Comparison of ENCODE assay signal across 17 cellular contexts in genomic region chr22:28279888-28280287, GRCh38.
"Had no signal": no experiment of that assay in that cellular context is flagged by ENCODE, and none has a peak within 500 bp of the region (broad histone marks: within the 10 kb centered on the region; RNA-seq: fewer than 3 reads in every experiment).

No MANE protein-coding gene starts in this region.

- H3K4me3 ChIP-seq: colonic mucosa, esophagus squamous epithelium, prostate gland, thoracic aorta, upper lobe of left lung had no signal

- H3K4me3 Mint-ChIP-seq: activated CD4-positive, alpha-beta memory T cell treated with anti-CD3 and anti-CD28 coated beads for 36 hours; activated naive CD4-positive, alpha-beta T cell treated with anti-CD3 and anti-CD28 coated beads for 36 hours; activated naive CD8-positive, alpha-beta T cell treated with anti-CD3 and anti-CD28 coated beads, Interleukin-2, amount 10 ng/mL, durations not matched to agents 7 days and 5 days; natural killer cell treated with Interleukin-12 subunit alpha and Interleukin-12 subunit beta and Interleukin-15 and Interleukin-18, amount 100 ng/mL, for 72 hours; T-helper 17 cell had no signal

- DNase-seq: activated CD4-positive, alpha-beta memory T cell treated with anti-CD3 and anti-CD28 coated beads for 36 hours; activated CD4-positive, alpha-beta T cell treated with anti-CD3 and anti-CD28 coated beads for 48 hours; activated naive CD4-positive, alpha-beta T cell treated with anti-CD3 and anti-CD28 coated beads for 36 hours; activated naive CD8-positive, alpha-beta T cell treated with anti-CD3 and anti-CD28 coated beads, Interleukin-2, amount 10 ng/mL, durations not matched to agents 7 days and 5 days; activated T-cell treated with anti-CD3 and anti-CD28 coated beads, Interleukin-2, amount 50 U/mL, for 48 hours; amygdala; colonic mucosa; esophagus squamous epithelium; stimulated activated CD4-positive, alpha-beta T cell treated with anti-CD3 and anti-CD28 coated beads, Interleukin-4, amount 100 ng/mL, for 1 hour; stimulated activated naive CD4-positive, alpha-beta T cell treated with Interleukin-2 at 50 U/mL for 16 hours; SW 1271; T-helper 17 cell; upper lobe of left lung had no signal

- H3K9me3 ChIP-seq: colonic mucosa, esophagus squamous epithelium, prostate gland, thoracic aorta, upper lobe of left lung had no signal

- ATAC-seq: natural killer cell treated with Interleukin-12 subunit alpha and Interleukin-12 subunit beta and Interleukin-15 and Interleukin-18, amount 100 ng/mL, for 72 hours; T-helper 17 cell had no signal

- H3K4me1 ChIP-seq: colonic mucosa, esophagus squamous epithelium, prostate gland had no signal

- H3K9me3 Mint-ChIP-seq: activated CD4-positive, alpha-beta memory T cell treated with anti-CD3 and anti-CD28 coated beads for 36 hours; activated naive CD4-positive, alpha-beta T cell treated with anti-CD3 and anti-CD28 coated beads for 36 hours; activated naive CD8-positive, alpha-beta T cell treated with anti-CD3 and anti-CD28 coated beads, Interleukin-2, amount 10 ng/mL, durations not matched to agents 7 days and 5 days; natural killer cell treated with Interleukin-12 subunit alpha and Interleukin-12 subunit beta and Interleukin-15 and Interleukin-18, amount 100 ng/mL, for 72 hours had no signal

- H3K27ac Mint-ChIP-seq: activated CD4-positive, alpha-beta memory T cell treated with anti-CD3 and anti-CD28 coated beads for 36 hours; activated naive CD4-positive, alpha-beta T cell treated with anti-CD3 and anti-CD28 coated beads for 36 hours; activated naive CD8-positive, alpha-beta T cell treated with anti-CD3 and anti-CD28 coated beads, Interleukin-2, amount 10 ng/mL, durations not matched to agents 7 days and 5 days; natural killer cell treated with Interleukin-12 subunit alpha and Interleukin-12 subunit beta and Interleukin-15 and Interleukin-18, amount 100 ng/mL, for 72 hours; T-helper 17 cell had no signal

- H3K36me3 ChIP-seq: colonic mucosa, esophagus squamous epithelium, prostate gland, thoracic aorta, upper lobe of left lung had no signal

- H3K27ac ChIP-seq: colonic mucosa, esophagus squamous epithelium, prostate gland, thoracic aorta, upper lobe of left lung had no signal

- H3K4me1 Mint-ChIP-seq: T-helper 17 cell had no signal

- FAIRE-seq: bronchial epithelial cell had no signal

- H3K36me3 Mint-ChIP-seq: activated CD4-positive, alpha-beta memory T cell treated with anti-CD3 and anti-CD28 coated beads for 36 hours; activated naive CD8-positive, alpha-beta T cell treated with anti-CD3 and anti-CD28 coated beads, Interleukin-2, amount 10 ng/mL, durations not matched to agents 7 days and 5 days; natural killer cell treated with Interleukin-12 subunit alpha and Interleukin-12 subunit beta and Interleukin-15 and Interleukin-18, amount 100 ng/mL, for 72 hours had no signal

- H3K27me3 ChIP-seq: colonic mucosa, esophagus squamous epithelium, upper lobe of left lung had no signal
